Comparison of ENCODE assay signal across 1 cellular context in the genomic region with DNA sequence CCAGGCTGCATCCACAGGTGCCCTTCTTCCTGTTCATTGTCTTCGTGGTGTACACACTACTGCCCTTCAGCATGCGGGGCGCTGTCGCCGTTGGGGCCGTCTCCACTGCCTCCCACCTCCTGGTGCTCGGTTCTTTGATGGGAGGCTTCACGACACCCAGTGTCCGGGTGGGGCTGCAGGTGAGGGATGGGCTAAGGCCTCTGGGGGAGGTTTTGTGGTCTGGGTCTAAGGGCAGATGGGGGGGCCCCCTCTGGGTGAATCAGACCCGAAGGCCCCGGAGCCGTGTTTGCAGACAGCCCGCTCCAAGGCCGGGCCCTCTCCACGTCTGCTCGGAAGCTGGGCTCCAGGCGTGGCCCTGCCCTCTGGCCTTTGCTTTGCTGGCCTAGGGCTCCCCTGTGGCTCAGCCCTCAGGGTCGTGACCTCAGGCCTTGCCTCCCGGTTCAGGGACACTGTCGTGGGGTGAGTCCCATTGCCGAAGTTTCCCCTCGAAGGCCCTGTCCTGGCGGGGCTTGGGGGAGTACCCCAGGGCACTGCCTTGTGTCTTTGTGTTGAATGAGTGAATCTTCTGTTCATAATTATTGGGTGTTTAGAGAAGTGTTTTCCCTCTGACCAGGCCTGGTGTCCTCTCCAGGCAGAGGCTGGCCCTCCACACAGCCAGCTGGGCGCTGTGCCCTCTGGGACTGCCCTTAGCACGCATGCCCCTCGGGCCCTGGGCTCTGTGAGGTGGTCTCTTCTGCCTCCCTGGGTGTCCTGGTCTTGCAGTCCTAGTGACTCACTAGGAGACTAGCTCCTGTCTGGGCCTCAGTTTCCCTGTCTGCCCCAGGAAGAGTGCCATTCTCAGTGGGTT.
TF ChIP-seq lines count a peak whose summit lies in the region.

No MANE protein-coding gene starts in this region.

TF ChIP-seq in HepG2, 621 proteins besides CTCF, POLR2A, EP300 and RAD21 (continued from another document):
- TF ChIP-seq, protein P1, sequence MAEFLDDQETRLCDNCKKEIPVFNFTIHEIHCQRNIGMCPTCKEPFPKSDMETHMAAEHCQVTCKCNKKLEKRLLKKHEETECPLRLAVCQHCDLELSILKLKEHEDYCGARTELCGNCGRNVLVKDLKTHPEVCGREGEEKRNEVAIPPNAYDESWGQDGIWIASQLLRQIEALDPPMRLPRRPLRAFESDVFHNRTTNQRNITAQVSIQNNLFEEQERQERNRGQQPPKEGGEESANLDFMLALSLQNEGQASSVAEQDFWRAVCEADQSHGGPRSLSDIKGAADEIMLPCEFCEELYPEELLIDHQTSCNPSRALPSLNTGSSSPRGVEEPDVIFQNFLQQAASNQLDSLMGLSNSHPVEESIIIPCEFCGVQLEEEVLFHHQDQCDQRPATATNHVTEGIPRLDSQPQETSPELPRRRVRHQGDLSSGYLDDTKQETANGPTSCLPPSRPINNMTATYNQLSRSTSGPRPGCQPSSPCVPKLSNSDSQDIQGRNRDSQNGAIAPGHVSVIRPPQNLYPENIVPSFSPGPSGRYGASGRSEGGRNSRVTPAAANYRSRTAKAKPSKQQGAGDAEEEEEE (CRISPR knock-in tag; IDR thresholded peaks at IDR 0.05; ENCODE audit: borderline replicate concordance): no peak
- TF ChIP-seq, protein P2, sequence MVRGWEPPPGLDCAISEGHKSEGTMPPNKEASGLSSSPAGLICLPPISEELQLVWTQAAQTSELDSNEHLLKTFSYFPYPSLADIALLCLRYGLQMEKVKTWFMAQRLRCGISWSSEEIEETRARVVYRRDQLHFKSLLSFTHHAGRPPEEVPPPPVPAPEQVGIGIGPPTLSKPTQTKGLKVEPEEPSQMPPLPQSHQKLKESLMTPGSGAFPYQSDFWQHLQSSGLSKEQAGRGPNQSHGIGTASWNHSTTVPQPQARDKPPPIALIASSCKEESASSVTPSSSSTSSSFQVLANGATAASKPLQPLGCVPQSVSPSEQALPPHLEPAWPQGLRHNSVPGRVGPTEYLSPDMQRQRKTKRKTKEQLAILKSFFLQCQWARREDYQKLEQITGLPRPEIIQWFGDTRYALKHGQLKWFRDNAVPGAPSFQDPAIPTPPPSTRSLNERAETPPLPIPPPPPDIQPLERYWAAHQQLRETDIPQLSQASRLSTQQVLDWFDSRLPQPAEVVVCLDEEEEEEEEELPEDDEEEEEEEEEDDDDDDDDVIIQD (CRISPR knock-in tag; IDR thresholded peaks at IDR 0.05; ENCODE audit: low read depth): peak; percentile 71; the same call in 1 of the 2 replicates
- TF ChIP-seq TCF7 (IDR thresholded peaks at IDR 0.05; ENCODE audit: low read depth) (no peak), MAFG (CRISPR knock-in tag; IDR thresholded peaks at IDR 0.05) (no peak), JARID2 (CRISPR knock-in tag; IDR thresholded peaks at IDR 0.05; ENCODE audit: insufficient replicate concordance) (no peak), JUND (CRISPR knock-in tag; IDR thresholded peaks at IDR 0.05) (no peak; the same call in 1 of the 2 replicates), SALL2 (CRISPR knock-in tag; IDR thresholded peaks at IDR 0.05) (0 out of 2 replicates have a peak, but pooled peaks have one; percentile 47), ZBTB7A (CRISPR knock-in tag; IDR thresholded peaks at IDR 0.05) (peak; percentile 88), KDM6A (CRISPR knock-in tag; IDR thresholded peaks at IDR 0.05; ENCODE audit: low read depth) (peak; percentile 61; the same call in 1 of the 2 replicates), HMG20B (CRISPR knock-in tag; conservative IDR thresholded peaks at IDR 0.05) (0 out of 2 replicates have a peak, but pooled peaks have one; percentile 49), KDM4B (CRISPR knock-in tag; IDR thresholded peaks at IDR 0.05) (peak; percentile 73; the same call in 1 of the 2 replicates), ZNF33B (CRISPR knock-in tag; IDR thresholded peaks at IDR 0.05) (peak; percentile 72), GTF2F1 (IDR thresholded peaks at IDR 0.05; ENCODE audit: low read length) (no peak), ZNF619 (CRISPR knock-in tag; IDR thresholded peaks at IDR 0.05) (0 out of 2 replicates have a peak, but pooled peaks have one; percentile 34), SP5 (CRISPR knock-in tag; IDR thresholded peaks at IDR 0.05; ENCODE audit: borderline replicate concordance, low read depth) (peak; percentile 66; the same call in 1 of the 2 replicates), ATF7-NPFF (CRISPR knock-in tag; IDR thresholded peaks at IDR 0.05; ENCODE audit: low read depth) (no peak), ZNF792 (CRISPR knock-in tag; IDR thresholded peaks at IDR 0.05) (peak; percentile 63; the same call in 1 of the 2 replicates), ZBTB8A (CRISPR knock-in tag; IDR thresholded peaks at IDR 0.05; ENCODE audit: borderline replicate concordance, low read depth) (no peak)
- TF ChIP-seq, protein P3, sequence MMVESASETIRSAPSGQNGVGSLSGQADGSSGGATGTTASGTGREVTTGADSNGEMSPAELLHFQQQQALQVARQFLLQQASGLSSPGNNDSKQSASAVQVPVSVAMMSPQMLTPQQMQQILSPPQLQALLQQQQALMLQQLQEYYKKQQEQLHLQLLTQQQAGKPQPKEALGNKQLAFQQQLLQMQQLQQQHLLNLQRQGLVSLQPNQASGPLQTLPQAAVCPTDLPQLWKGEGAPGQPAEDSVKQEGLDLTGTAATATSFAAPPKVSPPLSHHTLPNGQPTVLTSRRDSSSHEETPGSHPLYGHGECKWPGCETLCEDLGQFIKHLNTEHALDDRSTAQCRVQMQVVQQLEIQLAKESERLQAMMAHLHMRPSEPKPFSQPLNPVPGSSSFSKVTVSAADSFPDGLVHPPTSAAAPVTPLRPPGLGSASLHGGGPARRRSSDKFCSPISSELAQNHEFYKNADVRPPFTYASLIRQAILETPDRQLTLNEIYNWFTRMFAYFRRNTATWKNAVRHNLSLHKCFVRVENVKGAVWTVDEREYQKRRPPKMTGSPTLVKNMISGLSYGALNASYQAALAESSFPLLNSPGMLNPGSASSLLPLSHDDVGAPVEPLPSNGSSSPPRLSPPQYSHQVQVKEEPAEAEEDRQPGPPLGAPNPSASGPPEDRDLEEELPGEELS (CRISPR knock-in tag; IDR thresholded peaks at IDR 0.05): 0 out of 2 replicates have a peak, but pooled peaks have one; percentile 44
